Comparison of ENCODE assay signal across 20 cellular contexts in genomic region chr10:122492006-122492405, GRCh38. TPM values are rescaled to one million over a fixed set of nuclear protein-coding genes. Genes with fewer than 3 reads are reported as not detected.
DNase-seq lines count a peak whose midpoint lies in the region; ATAC-seq and TF ChIP-seq lines count a peak whose summit lies in the region.
"Had no signal": no experiment of that assay in that cellular context is flagged by ENCODE, and none has a peak within 500 bp of the region (broad histone marks: within the 10 kb centered on the region; RNA-seq: fewer than 3 reads in every experiment).

No MANE protein-coding gene starts in this region.

- H3K14ac ChIP-seq in trophoblast cell (ENCODE audit: low read length), result no peak overlapping the region

- whole genome bisulfite sequencing in endodermal cell (ENCODE audit: insufficient coverage in 1 of 2, insufficient read length in 1 of 2), 2 experiments, result 89 to 92% methylated on average over 6 to 9 of the region's 9 CpGs
- no CpG with 5 or more reads among the region's 9 CpGs for WGBS in trophoblast cell (ENCODE audit: extremely low coverage, insufficient coverage, insufficient read length)
- WGBS in transverse colon (ENCODE audit: low coverage in 1 of 2), 2 donors, result 82 to 100% methylated on average over 2 to 9 of the region's 9 CpGs

- in situ Hi-C loops in transverse colon (cut with MboI; ENCODE audit: low pct_ligation_motif_present in 1 of 4, low pct_unique_long_range_greater_than_20kb in 1 of 4, low sequenced_read_pairs in 3 of 4), result no loop called here

- H3K79me2 ChIP-seq in trophoblast cell (ENCODE audit: control insufficient read depth, insufficient read depth, low read length, poor library complexity), result no peaks in the 10 kb centered on the region

- peak overlapping the region; percentile 41 for H3K27ac ChIP-seq in endodermal cell (ENCODE audit: low read depth, low read length)
- H3K27ac ChIP-seq in trophoblast cell (ENCODE audit: low read depth, low read length), result no peak overlapping the region
- peak overlapping the region in 3 of 4 donors; percentile 62 to 69 (median 65) for H3K27ac ChIP-seq in transverse colon
- H3K27ac ChIP-seq: HL-60 had no signal

- H3K4me3 ChIP-seq in endodermal cell (ENCODE audit: low read length) (no peak overlapping the region), trophoblast cell (ENCODE audit: low read depth, low read length) (no peak overlapping the region), transverse colon (no peak overlapping the region)
- H3K4me3 ChIP-seq: HAP-1 had no signal

- H4K91ac ChIP-seq in trophoblast cell (ENCODE audit: low read depth, low read length), result no peak overlapping the region

- no peak overlapping the region for H3K4me2 ChIP-seq in trophoblast cell (ENCODE audit: low read length)

- no peak overlapping the region for H3K23ac ChIP-seq in trophoblast cell (ENCODE audit: low read length)

- no peak for TF ChIP-seq POLR2A in transverse colon (IDR thresholded peaks at IDR 0.05)

- H4K8ac ChIP-seq in trophoblast cell (ENCODE audit: low read depth, low read length), result peak overlapping the region; percentile 15

- H3K36me3 ChIP-seq in endodermal cell (ENCODE audit: control insufficient read depth, insufficient read depth, low read length), result no peaks in the 10 kb centered on the region
- peaks cover 10 to 17% of the 10 kb centered on the region in 2 experiments for H3K36me3 ChIP-seq in trophoblast cell (ENCODE audit: control insufficient read depth in 1 of 2, insufficient read depth in 2 of 2, low read length in 2 of 2)
- H3K36me3 ChIP-seq in transverse colon, result no peaks in the 10 kb centered on the region
- H3K36me3 ChIP-seq: HAP-1 had no signal

- peaks cover 6% of the 10 kb centered on the region for H3K27me3 ChIP-seq in endodermal cell (ENCODE audit: control insufficient read depth, insufficient read depth, low read length, poor library complexity, severe bottlenecking)
- H3K27me3 ChIP-seq in trophoblast cell (ENCODE audit: insufficient read depth, low read length), result no peaks in the 10 kb centered on the region
- no peaks in the 10 kb centered on the region for H3K27me3 ChIP-seq in transverse colon

- DNase-seq in activated CD4-positive, alpha-beta T cell treated with anti-CD3 and anti-CD28 coated beads for 48 hours, result peak; percentile 17
- DNase-seq in activated CD4-positive, alpha-beta T cell treated with anti-CD3 and anti-CD28 coated beads, Interleukin-2, amount 10 ng/mL, durations not matched to agents 7 days and 5 days, result no peak
- DNase-seq in endodermal cell (no peak), trophoblast cell (no peak), transverse colon (no peak), NCI-H2196 treated with DMSO at 0.1 percent for 48 hours (lab: John Stamatoyannopoulos, UW; ENCODE audit: unreplicated experiment) (no peak)
- DNase-seq in activated CD8-positive, alpha-beta memory T cell treated with anti-CD3 and anti-CD28 coated beads, Interleukin-2, amount 50 U/mL, for 48 hours, result no peak
- DNase-seq: 8988T, cerebellar nuclear complex, foreskin fibroblast, IMR-90, MM.1S, NCI-H146, RPMI8226 had no signal

- no peak overlapping the region for H2AFZ ChIP-seq in trophoblast cell (ENCODE audit: insufficient read depth, low read length, poor library complexity)

- no peak for ATAC-seq in HG03520 (IDR thresholded peaks at IDR 0.05; ENCODE audit: unreplicated experiment)

- POLR2A ChIA-PET in activated CD4-positive, alpha-beta T cell treated with anti-CD3 and anti-CD28 coated beads, Interleukin-2, amount 10 ng/mL, durations not matched to agents 7 days and 5 days (lab: Charles Lee), result no interaction called here

- CTCF ChIA-PET in activated CD4-positive, alpha-beta T cell treated with anti-CD3 and anti-CD28 coated beads, Interleukin-2, amount 10 ng/mL, durations not matched to agents 7 days and 5 days (lab: Charles Lee), result interaction anchor here (1.1 to 1.4 kb wide), 3 partner anchors 11 to 23 kb away, joined by 3 to 5 read pairs (median 3); no protein-coding TSS in a partner anchor

- no peak overlapping the region for H3K4ac ChIP-seq in trophoblast cell (ENCODE audit: low read depth, low read length)

- peak overlapping the region; percentile 32 for H2AK5ac ChIP-seq in trophoblast cell (ENCODE audit: low read length)

- H3K4me1 Mint-ChIP-seq in activated CD4-positive, alpha-beta T cell treated with anti-CD3 and anti-CD28 coated beads, Interleukin-2, amount 10 ng/mL, durations not matched to agents 7 days and 5 days, result peaks cover 20% of the 10 kb centered on the region
- peaks cover 19% of the 10 kb centered on the region for H3K4me1 Mint-ChIP-seq in endodermal cell

- H3K9ac ChIP-seq in endodermal cell (ENCODE audit: extremely low read depth, low read length, poor library complexity, severe bottlenecking) (no peak overlapping the region), trophoblast cell (ENCODE audit: low read length) (no peak overlapping the region)

- no peak overlapping the region for H3K4me3 Mint-ChIP-seq in activated CD4-positive, alpha-beta T cell treated with anti-CD3 and anti-CD28 coated beads, Interleukin-2, amount 10 ng/mL, durations not matched to agents 7 days and 5 days
- H3K4me3 Mint-ChIP-seq in endodermal cell, result no peak overlapping the region
- H3K4me3 Mint-ChIP-seq: activated CD8-positive, alpha-beta T cell treated with anti-CD3 and anti-CD28 coated beads for 36 hours; mesothelial cell of epicardium had no signal

- peaks cover 7% of the 10 kb centered on the region for H3K79me1 ChIP-seq in trophoblast cell (ENCODE audit: low read length)

- no peaks in the 10 kb centered on the region for H3K9me3 Mint-ChIP-seq in activated CD4-positive, alpha-beta T cell treated with anti-CD3 and anti-CD28 coated beads, Interleukin-2, amount 10 ng/mL, durations not matched to agents 7 days and 5 days
- H3K9me3 Mint-ChIP-seq in endodermal cell, result no peaks in the 10 kb centered on the region
- H3K9me3 Mint-ChIP-seq: activated CD8-positive, alpha-beta T cell treated with anti-CD3 and anti-CD28 coated beads for 36 hours had no signal

- H3K18ac ChIP-seq in trophoblast cell (ENCODE audit: low read length), result no peak overlapping the region

- H3K27ac Mint-ChIP-seq in activated CD4-positive, alpha-beta T cell treated with anti-CD3 and anti-CD28 coated beads, Interleukin-2, amount 10 ng/mL, durations not matched to agents 7 days and 5 days, result no peak overlapping the region
- no peak overlapping the region for H3K27ac Mint-ChIP-seq in endodermal cell
- H3K27ac Mint-ChIP-seq: mesothelial cell of epicardium had no signal

- no peak for TF ChIP-seq EP300 in transverse colon (IDR thresholded peaks at IDR 0.05; ENCODE audit: low read depth)

- no peak for TF ChIP-seq CTCF in endodermal cell (conservative IDR thresholded peaks at IDR 0.05)
- no peak for TF ChIP-seq CTCF in transverse colon (IDR thresholded peaks at IDR 0.05)

- H3K9me3 ChIP-seq in endodermal cell (ENCODE audit: control insufficient read depth, low read length), result no peaks in the 10 kb centered on the region
- H3K9me3 ChIP-seq in trophoblast cell (ENCODE audit: insufficient read depth, low read depth, low read length), result no peaks in the 10 kb centered on the region
- H3K9me3 ChIP-seq in transverse colon, result no peaks in the 10 kb centered on the region
- H3K9me3 ChIP-seq: HAP-1 had no signal

- H3K36me3 Mint-ChIP-seq in activated CD4-positive, alpha-beta T cell treated with anti-CD3 and anti-CD28 coated beads, Interleukin-2, amount 10 ng/mL, durations not matched to agents 7 days and 5 days (ENCODE audit: low read depth), result no peaks in the 10 kb centered on the region
- H3K36me3 Mint-ChIP-seq in endodermal cell (ENCODE audit: low read depth), result no peaks in the 10 kb centered on the region
- H3K36me3 Mint-ChIP-seq: mesothelial cell of epicardium had no signal

- peaks cover 16% of the 10 kb centered on the region for H3K27me3 Mint-ChIP-seq in activated CD4-positive, alpha-beta T cell treated with anti-CD3 and anti-CD28 coated beads, Interleukin-2, amount 10 ng/mL, durations not matched to agents 7 days and 5 days
- H3K27me3 Mint-ChIP-seq in endodermal cell (ENCODE audit: insufficient read depth), result peaks cover 33% of the 10 kb centered on the region

- H4K12ac ChIP-seq in trophoblast cell (ENCODE audit: low read depth, low read length), result no peak overlapping the region

- intact Hi-C loops in transverse colon (cut with DNase I; ENCODE audit: low total_unique reads), result no loop called here

- H2BK12ac ChIP-seq in trophoblast cell (ENCODE audit: low read length), result no peak overlapping the region

- H3K4me1 ChIP-seq in endodermal cell (ENCODE audit: control insufficient read depth, insufficient read depth, low read length) (peaks cover 3% of the 10 kb centered on the region), trophoblast cell (ENCODE audit: control insufficient read depth in 1 of 2, insufficient read depth in 2 of 2, low read length in 2 of 2) (peaks cover 15 to 18% of the 10 kb centered on the region in 2 experiments), transverse colon (peaks cover 8 to 35% (median 19%) of the 10 kb centered on the region in 4 donors)

- H2BK120ac ChIP-seq in trophoblast cell (ENCODE audit: insufficient read depth, low read length, poor library complexity), result no peak overlapping the region

- H2BK5ac ChIP-seq in trophoblast cell (ENCODE audit: low read depth, low read length, poor library complexity), result no peak overlapping the region

RNA-seq across cellular contexts. Expression of gene HTRA1, which starts 30.7 kb away (rescaled TPM):
- total RNA-seq in activated CD4-positive, alpha-beta T cell treated with anti-CD3 and anti-CD28 coated beads, Interleukin-2, amount 10 ng/mL, durations not matched to agents 7 days and 5 days, result not detected
- total RNA-seq in endodermal cell (1 to 10 TPM; 1.7 to 3.1 TPM), transverse colon (100 to 1,000 TPM in 1 of 4 donors, 10 to 100 TPM in 2, 1 to 10 TPM in 1; 7.9 to 103 (median 31.2) TPM)
- 39.5 TPM for polyA plus RNA-seq in endodermal cell (2013, experiment 1 of 2)
- polyA plus RNA-seq in endodermal cell (2013, experiment 2 of 2), result 37.5 TPM
- 135 and 141 TPM in 2 replicates for polyA plus RNA-seq in trophoblast cell (2013)
- total RNA-seq: activated CD8-positive, alpha-beta T cell treated with anti-CD3 and anti-CD28 coated beads for 36 hours had no signal

RNA-seq across cellular contexts. Expression of gene ARMS2, which starts 37.6 kb away (rescaled TPM):
- total RNA-seq in activated CD4-positive, alpha-beta T cell treated with anti-CD3 and anti-CD28 coated beads, Interleukin-2, amount 10 ng/mL, durations not matched to agents 7 days and 5 days, result not detected
- not detected for total RNA-seq in endodermal cell
- not detected for polyA plus RNA-seq in endodermal cell (2013, experiment 1 of 2)
- not detected for polyA plus RNA-seq in endodermal cell (2013, experiment 2 of 2)
- polyA plus RNA-seq in trophoblast cell (2013), result 0.07 and 0.12 TPM in 2 replicates
- total RNA-seq in transverse colon, result not detected
- total RNA-seq: activated CD8-positive, alpha-beta T cell treated with anti-CD3 and anti-CD28 coated beads for 36 hours; IMR-90; mesothelial cell of epicardium; renal cortical epithelial cell had no signal
- polyA plus RNA-seq: IMR-90 had no signal
